ENCODE assay signal across 22 cellular contexts in the genomic region with DNA sequence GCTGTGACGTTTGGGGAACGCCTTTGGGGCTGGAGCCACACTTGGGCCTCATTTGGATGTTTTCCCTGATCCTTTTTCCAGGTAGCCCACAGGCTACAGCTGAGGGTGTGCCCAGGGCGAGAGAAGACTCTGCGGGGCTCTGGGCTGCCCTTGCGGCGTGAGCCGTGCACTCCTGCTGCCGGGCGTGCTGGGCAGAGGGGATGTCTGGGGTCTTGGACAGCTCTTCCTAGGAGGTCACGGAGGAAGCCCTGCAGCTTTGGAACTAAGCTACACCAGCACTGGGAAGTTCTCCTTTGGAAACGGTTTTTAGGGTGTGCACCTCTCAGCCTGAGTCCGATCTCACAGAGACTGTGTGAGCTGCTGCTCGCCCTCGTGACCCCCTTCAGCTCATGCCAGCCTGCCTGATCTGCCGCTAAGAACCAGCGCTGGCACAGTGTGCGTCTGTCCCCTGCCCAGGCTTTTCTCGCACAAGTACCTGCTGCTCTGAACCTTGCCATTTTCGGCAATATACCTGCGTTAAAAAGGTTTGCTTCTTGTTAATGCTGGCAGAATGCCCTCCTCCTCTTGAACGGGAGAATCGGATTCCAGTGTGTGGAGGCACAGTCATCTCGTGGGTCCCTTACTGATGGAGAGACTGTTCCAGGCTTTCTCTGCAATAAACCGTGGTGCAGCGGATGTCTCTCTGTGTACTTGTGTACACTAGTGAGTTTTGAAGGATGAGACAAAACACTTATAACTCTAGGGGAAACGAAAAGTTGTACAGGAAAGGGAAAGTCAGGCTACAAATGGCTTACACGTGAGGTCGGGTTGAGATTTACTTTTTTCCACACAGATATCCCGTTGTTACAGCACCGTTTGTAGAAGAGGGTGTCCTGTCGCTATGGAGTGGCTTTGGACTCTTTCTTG. TPM values are rescaled to one million over a fixed set of nuclear protein-coding genes. Genes with fewer than 3 reads are reported as not detected.
DNase-seq lines count a peak whose midpoint lies in the region; ATAC-seq and TF ChIP-seq lines count a peak whose summit lies in the region.
"Had no signal": no experiment of that assay in that cellular context is flagged by ENCODE, and none has a peak within 500 bp of the region (broad histone marks: within the 10 kb centered on the region; RNA-seq: fewer than 3 reads in every experiment).

No MANE protein-coding gene starts in this region.

- H3K4me3 ChIP-seq in GM23338 (no peak overlapping the region), left lung (no peak overlapping the region), thyroid gland (replicated peaks in 1 of 3) (no peak overlapping the region)
- H3K4me3 ChIP-seq: cardiac muscle cell, hepatocyte, MG63, SK-N-MC, thoracic aorta had no signal

- intact Hi-C loops in left lung (cut with DNase I) (no loop called here), thyroid gland (cut with DNase I) (no loop called here)

- TF ChIP-seq CTCF in GM23338 (conservative IDR thresholded peaks at IDR 0.05; ENCODE audit: low read depth in 2 of 2) (no peak), left lung (IDR thresholded peaks at IDR 0.05) (no peak), thyroid gland (IDR thresholded peaks at IDR 0.05) (no peak)

- no peaks in the 10 kb centered on the region for H3K9me2 ChIP-seq in GM23338 (ENCODE audit: insufficient read depth)

- H3K36me3 ChIP-seq in GM23338 (ENCODE audit: insufficient read depth) (no peaks in the 10 kb centered on the region), left lung (no peaks in the 10 kb centered on the region), thyroid gland (no peaks in the 10 kb centered on the region)
- H3K36me3 ChIP-seq: cardiac muscle cell, MG63, thoracic aorta had no signal

- CTCF ChIA-PET in activated naive CD4-positive, alpha-beta T cell treated with anti-CD3 and anti-CD28 coated beads, Interleukin-2, amount 10 ng/mL, durations not matched to agents 7 days and 5 days (lab: Charles Lee), result no interaction called here

- H3K4me2 ChIP-seq in GM23338, result no peak overlapping the region
- H3K4me2 ChIP-seq: hepatocyte had no signal

- H3K4me3 Mint-ChIP-seq in activated naive CD4-positive, alpha-beta T cell treated with anti-CD3 and anti-CD28 coated beads, Interleukin-2, amount 10 ng/mL, durations not matched to agents 7 days and 5 days, result no peak overlapping the region
- H3K4me3 Mint-ChIP-seq in GM23338, result no peak overlapping the region
- H3K4me3 Mint-ChIP-seq: activated CD8-positive, alpha-beta T cell treated with anti-CD3 and anti-CD28 coated beads, Interleukin-2, amount 10 ng/mL, durations not matched to agents 7 days and 5 days; activated T-helper 1 cell treated with anti-CD3 and anti-CD28 coated beads, Interleukin-12 subunit alpha, Interleukin-12 subunit beta, Interleukin-2, Interleukin-4 antibody, amounts not matched to agents 30 ng/mL and 10 ng/mL and 1 ng/mL, durations not matched to agents 14 hours and 24 hours and 36 hours; stimulated activated memory B cell treated with anti-CD40 and anti-IgM and Interleukin-4, amounts not matched to agents 10 μg/mL and 1 μg/mL and 100 μg/mL, for 72 hours had no signal

- H3K36me3 Mint-ChIP-seq in activated naive CD4-positive, alpha-beta T cell treated with anti-CD3 and anti-CD28 coated beads, Interleukin-2, amount 10 ng/mL, durations not matched to agents 7 days and 5 days, result no peaks in the 10 kb centered on the region
- H3K36me3 Mint-ChIP-seq in GM23338 (ENCODE audit: low read depth), result no peaks in the 10 kb centered on the region
- H3K36me3 Mint-ChIP-seq: CD8-positive, alpha-beta memory T cell; naive B cell had no signal

- H3K9me3 ChIP-seq in left lung, result no peaks in the 10 kb centered on the region
- H3K9me3 ChIP-seq in thyroid gland, result no peaks in the 10 kb centered on the region
- H3K9me3 ChIP-seq: MG63, thoracic aorta had no signal

- no peaks in the 10 kb centered on the region for H3K9me3 Mint-ChIP-seq in activated naive CD4-positive, alpha-beta T cell treated with anti-CD3 and anti-CD28 coated beads, Interleukin-2, amount 10 ng/mL, durations not matched to agents 7 days and 5 days
- no peaks in the 10 kb centered on the region for H3K9me3 Mint-ChIP-seq in GM23338
- H3K9me3 Mint-ChIP-seq: activated T-helper 1 cell treated with anti-CD3 and anti-CD28 coated beads, Interleukin-12 subunit alpha, Interleukin-12 subunit beta, Interleukin-2, Interleukin-4 antibody, amounts not matched to agents 30 ng/mL and 10 ng/mL and 1 ng/mL, durations not matched to agents 14 hours and 24 hours and 36 hours; CD8-positive, alpha-beta memory T cell; stimulated activated memory B cell treated with anti-CD40 and anti-IgM and Interleukin-4, amounts not matched to agents 10 μg/mL and 1 μg/mL and 100 μg/mL, for 72 hours had no signal

- ATAC-seq in GM23338, result peak; percentile 37
- peak; percentile 62 for ATAC-seq in left lung
- ATAC-seq: foreskin keratinocyte; stimulated activated memory B cell treated with anti-CD40 and anti-IgM and Interleukin-4, amounts not matched to agents 10 μg/mL and 1 μg/mL and 100 μg/mL, for 72 hours had no signal

- no peak for TF ChIP-seq POLR2A in thyroid gland (IDR thresholded peaks at IDR 0.05)

- H3K27me3 ChIP-seq in GM23338 (ENCODE audit: insufficient read depth) (no peaks in the 10 kb centered on the region), left lung (no peaks in the 10 kb centered on the region), thyroid gland (no peaks in the 10 kb centered on the region)
- H3K27me3 ChIP-seq: cardiac muscle cell, hepatocyte, MG63 had no signal

- H3K27ac Mint-ChIP-seq in activated naive CD4-positive, alpha-beta T cell treated with anti-CD3 and anti-CD28 coated beads, Interleukin-2, amount 10 ng/mL, durations not matched to agents 7 days and 5 days, result no peak overlapping the region
- no peak overlapping the region for H3K27ac Mint-ChIP-seq in GM23338
- H3K27ac Mint-ChIP-seq: activated CD8-positive, alpha-beta T cell treated with anti-CD3 and anti-CD28 coated beads, Interleukin-2, amount 10 ng/mL, durations not matched to agents 7 days and 5 days; activated T-helper 1 cell treated with anti-CD3 and anti-CD28 coated beads, Interleukin-12 subunit alpha, Interleukin-12 subunit beta, Interleukin-2, Interleukin-4 antibody, amounts not matched to agents 30 ng/mL and 10 ng/mL and 1 ng/mL, durations not matched to agents 14 hours and 24 hours and 36 hours; stimulated activated memory B cell treated with anti-CD40 and anti-IgM and Interleukin-4, amounts not matched to agents 10 μg/mL and 1 μg/mL and 100 μg/mL, for 72 hours had no signal

- H3K79me2 ChIP-seq in GM23338 (replicated peaks; ENCODE audit: insufficient read depth), result no peaks in the 10 kb centered on the region
- H3K79me2 ChIP-seq: hepatocyte had no signal

- H3K4me1 Mint-ChIP-seq in activated naive CD4-positive, alpha-beta T cell treated with anti-CD3 and anti-CD28 coated beads, Interleukin-2, amount 10 ng/mL, durations not matched to agents 7 days and 5 days, result no peaks in the 10 kb centered on the region
- H3K4me1 Mint-ChIP-seq in GM23338, result peaks cover 3% of the 10 kb centered on the region
- H3K4me1 Mint-ChIP-seq: CD8-positive, alpha-beta memory T cell had no signal

- peak; percentile 16 for DNase-seq in activated naive CD4-positive, alpha-beta T cell treated with anti-CD3 and anti-CD28 coated beads, Interleukin-2, amount 10 ng/mL, durations not matched to agents 7 days and 5 days
- DNase-seq in activated naive CD4-positive, alpha-beta T cell treated with anti-CD3 and anti-CD28 coated beads, Interleukin-2, amount 50 U/mL, for 16 hours, result no peak
- DNase-seq in GM23338 (ENCODE audit: low spot score) (no peak), left lung (no peak), thyroid gland (peak; percentile 71 to 76), mucosa of gallbladder (ENCODE audit: low spot score) (no peak), NCI-H446 (lab: John Stamatoyannopoulos, UW) (no peak), T-helper 1 cell (no peak)
- DNase-seq: activated CD8-positive, alpha-beta T cell treated with anti-CD3 and anti-CD28 coated beads, Interleukin-2, amount 10 ng/mL, durations not matched to agents 7 days and 5 days; erythroblast; foreskin keratinocyte; MG63; naive B cell; NCI-H1694; NCI-H446 treated with DMSO at 0.1 percent for 48 hours had no signal

- H2AFZ ChIP-seq in GM23338, result no peak overlapping the region
- H2AFZ ChIP-seq: hepatocyte had no signal

- H3F3A ChIP-seq in GM23338 (replicated peaks; ENCODE audit: low read depth), result no peaks in the 10 kb centered on the region

- H4K20me1 ChIP-seq in GM23338 (replicated peaks; ENCODE audit: insufficient read depth), result no peaks in the 10 kb centered on the region

- H3K27me3 Mint-ChIP-seq in activated naive CD4-positive, alpha-beta T cell treated with anti-CD3 and anti-CD28 coated beads, Interleukin-2, amount 10 ng/mL, durations not matched to agents 7 days and 5 days, result no peaks in the 10 kb centered on the region
- peaks cover 4% of the 10 kb centered on the region for H3K27me3 Mint-ChIP-seq in GM23338 (ENCODE audit: insufficient read depth, low read depth, poor library complexity)
- H3K27me3 Mint-ChIP-seq: CD8-positive, alpha-beta memory T cell; stimulated activated memory B cell treated with anti-CD40 and anti-IgM and Interleukin-4, amounts not matched to agents 10 μg/mL and 1 μg/mL and 100 μg/mL, for 72 hours had no signal

- H3K4me1 ChIP-seq in GM23338 (ENCODE audit: insufficient read depth), result no peaks in the 10 kb centered on the region
- H3K4me1 ChIP-seq in left lung, result no peaks in the 10 kb centered on the region
- peaks cover 0 to under 1% of the 10 kb centered on the region in 2 donors for H3K4me1 ChIP-seq in thyroid gland
- H3K4me1 ChIP-seq: foreskin keratinocyte had no signal

- H3K27ac ChIP-seq in GM23338 (ENCODE audit: low read depth), result no peak overlapping the region
- H3K27ac ChIP-seq in left lung, result no peak overlapping the region
- no peak overlapping the region for H3K27ac ChIP-seq in thyroid gland
- H3K27ac ChIP-seq: cardiac muscle cell, foreskin keratinocyte, hepatocyte, SK-N-MC, thoracic aorta had no signal

- 42 to 55% methylated on average over 23 to 28 of the region's 31 CpGs for WGBS in thyroid gland, 2 donors

TF ChIP-seq in GM23338, 12 proteins besides CTCF, POLR2A, EP300 and RAD21 (continues in another document):
- TF ChIP-seq NANOG (IDR thresholded peaks at IDR 0.05; ENCODE audit: borderline replicate concordance) (no peak), EZH2 (IDR thresholded peaks at IDR 0.05; ENCODE audit: low read depth, unreplicated experiment) (no peak)

RNA-seq across cellular contexts. Expression of a gene that starts 14.3 kb away (rescaled TPM):
- total RNA-seq in GM23338 (2014; rRNA removed; shearing (Covaris generic)), result 1.0 and 1.2 TPM in 2 replicates
- polyA plus RNA-seq in GM23338 (2016; fragmentation: Nextera tagmentation; extraction: Ambion mirVana), result 0.29 and 0.31 TPM in 2 replicates
- total RNA-seq in left lung, result 1 to 10 TPM; 1.1 to 1.4 TPM
- total RNA-seq in thyroid gland, result 1 to 10 TPM; 2.0 to 4.9 (median 2.4) TPM
- total RNA-seq in mucosa of gallbladder, result 1.2 TPM
- polyA plus RNA-seq: CD8-positive, alpha-beta memory T cell had no signal

RNA-seq across cellular contexts. Expression of a gene that starts 29.5 kb away (rescaled TPM):
- total RNA-seq in GM23338 (2014; rRNA removed; shearing (Covaris generic)), result 13.4 and 19.0 TPM in 2 replicates
- 8.0 and 8.2 TPM in 2 replicates for polyA plus RNA-seq in GM23338 (2016; fragmentation: Nextera tagmentation; extraction: Ambion mirVana)
- total RNA-seq in left lung (10 to 100 TPM; 28.2 to 30.4 TPM), thyroid gland (10 to 100 TPM; 14.6 to 25.1 (median 20.9) TPM), mucosa of gallbladder (47.1 TPM)

Comparison
In these comparisons a context has a peak if more than half of its experiments do, and no peak if none do; other contexts are left out.
1. DNase-seq: peak in activated naive CD4-positive, alpha-beta T cell treated with anti-CD3 and anti-CD28 coated beads, Interleukin-2, amount 10 ng/mL, durations not matched to agents 7 days and 5 days (single experiment) and thyroid gland (2 of 2); none in activated naive CD4-positive, alpha-beta T cell treated with anti-CD3 and anti-CD28 coated beads, Interleukin-2, amount 50 U/mL, for 16 hours (single experiment), GM23338 (single experiment), left lung (0 of 2), mucosa of gallbladder (single experiment), NCI-H446 (0 of 2) and T-helper 1 cell (0 of 5).